1 cellular context compared by ENCODE assay signal in the genomic region with DNA sequence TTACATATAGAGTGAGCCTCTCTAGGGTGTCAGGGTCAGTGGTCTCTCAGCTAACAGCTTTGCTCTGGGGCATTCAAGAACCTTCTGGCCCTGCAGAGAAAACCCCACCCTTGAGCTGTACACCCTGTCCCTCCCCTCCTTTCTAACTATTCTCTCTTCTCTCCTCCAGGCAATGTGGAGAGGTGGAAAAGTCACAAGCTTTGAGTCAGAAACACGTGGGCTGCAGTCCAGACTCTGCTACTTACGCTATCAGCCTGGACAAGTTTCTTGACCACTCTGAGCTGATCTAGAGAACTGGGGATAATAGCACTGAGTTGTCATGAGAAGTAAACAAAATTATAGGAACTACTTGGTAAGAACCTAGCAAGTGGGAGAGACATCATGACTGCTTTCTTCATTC.
TF ChIP-seq lines count a peak whose summit lies in the region.

No MANE protein-coding gene starts in this region.

TF ChIP-seq in IMR-90, 13 proteins besides CTCF, POLR2A, EP300 and RAD21:
- TF ChIP-seq, protein P1, sequence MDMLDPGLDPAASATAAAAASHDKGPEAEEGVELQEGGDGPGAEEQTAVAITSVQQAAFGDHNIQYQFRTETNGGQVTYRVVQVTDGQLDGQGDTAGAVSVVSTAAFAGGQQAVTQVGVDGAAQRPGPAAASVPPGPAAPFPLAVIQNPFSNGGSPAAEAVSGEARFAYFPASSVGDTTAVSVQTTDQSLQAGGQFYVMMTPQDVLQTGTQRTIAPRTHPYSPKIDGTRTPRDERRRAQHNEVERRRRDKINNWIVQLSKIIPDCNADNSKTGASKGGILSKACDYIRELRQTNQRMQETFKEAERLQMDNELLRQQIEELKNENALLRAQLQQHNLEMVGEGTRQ (IDR thresholded peaks at IDR 0.05; ENCODE audit: low read depth, low read length) = peak; percentile 39; the same call in 1 of the 2 replicates
- no peak for TF ChIP-seq BHLHE40 (IDR thresholded peaks at IDR 0.05; ENCODE audit: low read depth, low read length)
TF ChIP-seq in IMR-90: peak in this region for 1.
